ENCODE assay signal across 25 cellular contexts in the genomic region with DNA sequence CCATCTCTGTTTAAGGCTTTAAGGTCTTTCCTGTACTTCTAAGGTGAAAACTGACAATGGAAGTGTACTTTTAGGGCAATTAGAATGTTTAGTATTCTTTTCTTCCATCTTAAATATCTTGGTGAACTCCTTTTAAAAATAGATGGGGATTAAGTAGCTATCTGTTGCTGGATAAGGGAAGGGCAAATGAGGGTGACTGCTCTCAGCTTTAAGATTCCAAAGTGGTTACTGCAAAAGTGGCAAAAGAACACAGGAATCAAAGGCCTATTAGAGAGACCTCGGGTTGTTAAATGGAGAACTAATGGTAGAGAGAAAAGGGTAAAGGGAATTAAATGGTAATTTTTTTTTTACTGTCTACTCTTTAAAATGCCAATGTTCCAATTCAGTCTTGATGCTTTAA.
DNase-seq lines count a peak whose midpoint lies in the region; ATAC-seq and TF ChIP-seq lines count a peak whose summit lies in the region.
"Had no signal": no experiment of that assay in that cellular context is flagged by ENCODE, and none has a peak within 500 bp of the region (broad histone marks: within the 10 kb centered on the region; RNA-seq: fewer than 3 reads in every experiment).

No MANE protein-coding gene starts in this region.

- peaks cover 0 to 18% (median 0%) of the 10 kb centered on the region in 12 donors for H3K4me1 ChIP-seq in heart left ventricle
- H3K4me1 ChIP-seq in HAP-1 = no peaks in the 10 kb centered on the region
- H3K4me1 ChIP-seq: BLaER1, Caco-2 had no signal

- no peaks in the 10 kb centered on the region for H3K36me3 ChIP-seq in heart left ventricle
- H3K36me3 ChIP-seq in HAP-1 (replicated peaks) = no peaks in the 10 kb centered on the region
- H3K36me3 ChIP-seq: BLaER1 had no signal

- H3K27me3 ChIP-seq in heart left ventricle (no peaks in the 10 kb centered on the region), HAP-1 (ENCODE audit: low read depth) (no peaks in the 10 kb centered on the region)
- H3K27me3 ChIP-seq: BLaER1 had no signal

- H3K4me3 ChIP-seq in heart left ventricle = no peak overlapping the region
- H3K4me3 ChIP-seq in HAP-1 = no peak overlapping the region
- H3K4me3 ChIP-seq: BLaER1 had no signal

- no peak overlapping the region for H3K4me3 Mint-ChIP-seq in stimulated activated effector memory CD8-positive, alpha-beta T cell treated with anti-CD3 and anti-CD28 coated beads, Interleukin-12 subunit alpha, Interleukin-12 subunit beta, amount 100 ng/mL, for 72 hours
- H3K4me3 Mint-ChIP-seq: CD4-positive, alpha-beta memory T cell had no signal

- TF ChIP-seq CTCF in heart left ventricle (IDR thresholded peaks at IDR 0.05) = no peak

- DNase-seq in Right ventricle myocardium inferior (ENCODE audit: missing footprints) (no peak), cardiac septum (ENCODE audit: low spot score) (no peak), heart left ventricle (no peak), myocyte (ENCODE audit: low read depth) (peak; percentile 42), nucleus accumbens (lab: John Stamatoyannopoulos, UW) (no peak), HAP-1 (ENCODE audit: low spot score in 2 of 2) (no peak), NCI-H510A treated with DMSO at 0.1 percent for 48 hours (lab: John Stamatoyannopoulos, UW) (no peak)
- DNase-seq in stimulated activated effector memory CD8-positive, alpha-beta T cell treated with anti-CD3 and anti-CD28 coated beads, Interleukin-12 subunit alpha, Interleukin-12 subunit beta, amount 100 ng/mL, for 72 hours (ENCODE audit: low spot score in 2 of 2) = no peak
- DNase-seq: ACHN; Caco-2; CD4-positive, alpha-beta memory T cell; DMS 273 treated with DMSO at 0.1 percent for 48 hours; DND-41; GOT3; Karpas-422; MV-4-11; NCI-H1694; NCI-H2081; NCI-H2171; NCI-H345; NCI-H524 treated with DMSO at 0.1 percent for 48 hours; NCI-H82; OCI-M1 had no signal

- H3K4me1 Mint-ChIP-seq in stimulated activated effector memory CD8-positive, alpha-beta T cell treated with anti-CD3 and anti-CD28 coated beads, Interleukin-12 subunit alpha, Interleukin-12 subunit beta, amount 100 ng/mL, for 72 hours = no peaks in the 10 kb centered on the region

- peak overlapping the region; percentile 43 for H3K27ac Mint-ChIP-seq in stimulated activated effector memory CD8-positive, alpha-beta T cell treated with anti-CD3 and anti-CD28 coated beads, Interleukin-12 subunit alpha, Interleukin-12 subunit beta, amount 100 ng/mL, for 72 hours

- in situ Hi-C loops in HAP-1 (cut with MboI; ENCODE audit: low sequenced_read_pairs) = no loop called here

- H3K27ac ChIP-seq in heart left ventricle = peak overlapping the region in 10 of 12 donors; percentile 37 to 82 (median 56)
- H3K27ac ChIP-seq: 22Rv1, BLaER1 had no signal

- no peak for TF ChIP-seq POLR2A in heart left ventricle (IDR thresholded peaks at IDR 0.05)

- ATAC-seq in Right ventricle myocardium inferior (peak; percentile 42), heart left ventricle (peak; percentile 48 to 80 (median 62))
- no peak for ATAC-seq in stimulated activated effector memory CD8-positive, alpha-beta T cell treated with anti-CD3 and anti-CD28 coated beads, Interleukin-12 subunit alpha, Interleukin-12 subunit beta, amount 100 ng/mL, for 72 hours

- H3K36me3 Mint-ChIP-seq in stimulated activated effector memory CD8-positive, alpha-beta T cell treated with anti-CD3 and anti-CD28 coated beads, Interleukin-12 subunit alpha, Interleukin-12 subunit beta, amount 100 ng/mL, for 72 hours = no peaks in the 10 kb centered on the region

- intact Hi-C loops in Right ventricle myocardium inferior (cut with DNase I) (no loop called here), cardiac septum (cut with DNase I) (no loop called here), heart left ventricle (cut with DNase I) (loop anchor here in 2 of 10 donors (10.0 kb wide), 2 partner anchors 104 to 706 kb away; no protein-coding TSS in a partner anchor)

- H3K9me3 ChIP-seq in heart left ventricle = peaks cover 0 to 10% (median 0%) of the 10 kb centered on the region in 12 donors
- no peaks in the 10 kb centered on the region for H3K9me3 ChIP-seq in HAP-1
- H3K9me3 ChIP-seq: BLaER1, Caco-2 had no signal

- WGBS in heart left ventricle, 4 donors = 24 to 32% (median 28%) methylated on average over 1 of the region's 1 CpG

- peaks cover 5% of the 10 kb centered on the region for H3K9me3 Mint-ChIP-seq in stimulated activated effector memory CD8-positive, alpha-beta T cell treated with anti-CD3 and anti-CD28 coated beads, Interleukin-12 subunit alpha, Interleukin-12 subunit beta, amount 100 ng/mL, for 72 hours
